3 cellular contexts compared by ENCODE assay signal in genomic region chr5:7068156-7068555, GRCh38.
TF ChIP-seq lines count a peak whose summit lies in the region.

No MANE protein-coding gene starts in this region.

TF ChIP-seq in SK-N-SH, 30 proteins besides CTCF, POLR2A, EP300 and RAD21:
- no peak for TF ChIP-seq TAF1 (IDR thresholded peaks at IDR 0.05; ENCODE audit: borderline replicate concordance, low read depth, low read length)
- TF ChIP-seq CHD2 (IDR thresholded peaks at IDR 0.05; ENCODE audit: low read length, partially characterized antibody): no peak
- TF ChIP-seq SIN3A (IDR thresholded peaks at IDR 0.05; ENCODE audit: borderline replicate concordance, low read depth, low read length): no peak
- TF ChIP-seq FOXM1 (IDR thresholded peaks at IDR 0.05; ENCODE audit: low read depth): no peak
- TF ChIP-seq JUND (IDR thresholded peaks at IDR 0.05): no peak
- TF ChIP-seq NRF1 (IDR thresholded peaks at IDR 0.05; ENCODE audit: low read depth, low read length): no peak
- no peak for TF ChIP-seq NFIC (IDR thresholded peaks at IDR 0.05; ENCODE audit: borderline replicate concordance)
- TF ChIP-seq POLR2AphosphoS5 (IDR thresholded peaks at IDR 0.05; ENCODE audit: low read depth, low read length): no peak
TF ChIP-seq in SK-N-SH: peak in this region for 0.

TF ChIP-seq in SK-N-SH treated with all-trans-retinoic acid at 6 μM for 48 hours, 23 proteins besides CTCF, POLR2A, EP300 and RAD21:
- TF ChIP-seq POU6F1 (CRISPR knock-in tag; IDR thresholded peaks at IDR 0.05; ENCODE audit: borderline replicate concordance, low read depth) (no peak), CSRNP3 (CRISPR knock-in tag; IDR thresholded peaks at IDR 0.05) (no peak), ISL1 (CRISPR knock-in tag; IDR thresholded peaks at IDR 0.05) (no peak), ESRRG (CRISPR knock-in tag; IDR thresholded peaks at IDR 0.05) (no peak), ZNF565 (CRISPR knock-in tag; conservative IDR thresholded peaks at IDR 0.05; ENCODE audit: low read depth) (no peak), OSR1 (CRISPR knock-in tag; IDR thresholded peaks at IDR 0.05) (no peak), PATZ1 (CRISPR knock-in tag; IDR thresholded peaks at IDR 0.05; ENCODE audit: borderline replicate concordance) (no peak), ZNF70 (CRISPR knock-in tag; IDR thresholded peaks at IDR 0.05) (no peak)
TF ChIP-seq in SK-N-SH treated with all-trans-retinoic acid at 6 μM for 48 hours: peak in this region for 0.

TF ChIP-seq in K562, 482 proteins besides CTCF, POLR2A, EP300 and RAD21:
- TF ChIP-seq CHD1 (IDR thresholded peaks at IDR 0.05; ENCODE audit: low read length): peak; percentile 19
- no peak for TF ChIP-seq CEBPG (CRISPR knock-in tag; IDR thresholded peaks at IDR 0.05)
- TF ChIP-seq CEBPG (tag; conservative IDR thresholded peaks at IDR 0.05 in 1 of 2, IDR thresholded peaks at IDR 0.05 in 1 of 2): no peak
